ENCODE assay signal across 11 cellular contexts in genomic region chr16:8855051-8855786, GRCh38. TPM values are rescaled to one million over a fixed set of nuclear protein-coding genes. Genes with fewer than 3 reads are reported as not detected.
DNase-seq lines count a peak whose midpoint lies in the region; ATAC-seq and TF ChIP-seq lines count a peak whose summit lies in the region.
"Had no signal": no experiment of that assay in that cellular context is flagged by ENCODE, and none has a peak within 500 bp of the region (broad histone marks: within the 10 kb centered on the region; RNA-seq: fewer than 3 reads in every experiment).

No MANE protein-coding gene starts in this region.

- 96% methylated on average over 10 of the region's 11 CpGs for WGBS in SK-N-SH (ENCODE audit: low lambda C conversion rate)

- no peak overlapping the region for H3K4me2 ChIP-seq in SK-N-SH
- no peak overlapping the region for H3K4me2 ChIP-seq in osteoblast (ENCODE audit: insufficient read depth, low read length)

- no peak overlapping the region for H3K4me3 ChIP-seq in SK-N-SH (ENCODE audit: low read depth in 2 of 2, low read length in 1 of 2)
- H3K4me3 ChIP-seq in cardiac fibroblast (replicated peaks in 1 of 2; ENCODE audit: low read depth in 2 of 2, low read length in 2 of 2): no peak overlapping the region
- no peak overlapping the region for H3K4me3 ChIP-seq in osteoblast (ENCODE audit: insufficient read depth, low read length)
- no peak overlapping the region for H3K4me3 ChIP-seq in HAP-1

- TF ChIP-seq CTCF in SK-N-SH (IDR thresholded peaks at IDR 0.05) (peak; percentile 36; the same call in 1 of the 2 replicates), cardiac fibroblast (IDR thresholded peaks at IDR 0.05; ENCODE audit: low read depth, low read length) (peak; percentile 32), osteoblast (IDR thresholded peaks at IDR 0.05; ENCODE audit: extremely low read depth, low read depth, low read length) (peak; percentile 13)

- POLR2A ChIA-PET in SK-N-SH (lab: Yijun Ruan, JAX): no interaction called here

- no peak for ATAC-seq in SK-N-SH treated with all-trans-retinoic acid at 6 μM for 48 hours

- in situ Hi-C loops in HAP-1 (cut with MboI; ENCODE audit: low sequenced_read_pairs): no loop called here

- H3K9me3 ChIP-seq in SK-N-SH (no peaks in the 10 kb centered on the region), osteoblast (ENCODE audit: low read depth, low read length) (no peaks in the 10 kb centered on the region), HAP-1 (no peaks in the 10 kb centered on the region)

- no peak overlapping the region for H3K9ac ChIP-seq in SK-N-SH

- no peak overlapping the region for H2AFZ ChIP-seq in SK-N-SH (ENCODE audit: low read depth)
- no peak overlapping the region for H2AFZ ChIP-seq in osteoblast (ENCODE audit: low read length)

- H3K79me2 ChIP-seq in SK-N-SH (ENCODE audit: insufficient read depth) (peaks cover 34% of the 10 kb centered on the region), osteoblast (ENCODE audit: insufficient read depth, low read length) (peaks cover 20% of the 10 kb centered on the region)

- TF ChIP-seq EP300 in SK-N-SH (IDR thresholded peaks at IDR 0.05; ENCODE audit: borderline replicate concordance in 1 of 2, low read depth in 1 of 2, low read length in 1 of 2): no peak

- peaks cover 27% of the 10 kb centered on the region for H3F3A ChIP-seq in SK-N-SH (replicated peaks; ENCODE audit: insufficient read depth)

- peak; percentile 23 for DNase-seq in SK-N-SH
- DNase-seq in MV-4-11 (lab: John Stamatoyannopoulos, UW): peak; percentile 3
- no peak for DNase-seq in cardiac fibroblast (ENCODE audit: low read depth in 2 of 2)
- no peak for DNase-seq in osteoblast (ENCODE audit: insufficient read length, low spot score, missing footprints)
- no peak for DNase-seq in NCI-H69 (lab: John Stamatoyannopoulos, UW)
- no peak for DNase-seq in HAP-1 (ENCODE audit: low spot score in 2 of 2)
- no peak for DNase-seq in NOMO-1 treated with DMSO at 0.1 percent for 48 hours (lab: John Stamatoyannopoulos, UW; ENCODE audit: unreplicated experiment)
- DNase-seq: effector memory CD4-positive, alpha-beta T cell had no signal

- H3K4me1 ChIP-seq in SK-N-SH (ENCODE audit: control insufficient read depth in 1 of 2, insufficient read depth in 2 of 2, low read depth in 1 of 2, low read length in 1 of 2): peaks cover 1 to 2% of the 10 kb centered on the region in 2 experiments; a peak in 3 of 4 replicates
- H3K4me1 ChIP-seq in osteoblast (ENCODE audit: insufficient read depth, low read length): peaks cover 9% of the 10 kb centered on the region
- H3K4me1 ChIP-seq in HAP-1: no peaks in the 10 kb centered on the region

- H3K27ac ChIP-seq in SK-N-SH (ENCODE audit: low read depth in 2 of 2, low read length in 1 of 2): no peak overlapping the region
- H3K27ac ChIP-seq in osteoblast (ENCODE audit: low read depth, low read length): no peak overlapping the region

- H4K20me1 ChIP-seq in SK-N-SH (ENCODE audit: insufficient read depth) (peaks cover 21% of the 10 kb centered on the region; the same call in 1 of the 2 replicates), osteoblast (ENCODE audit: insufficient read depth, low read length) (peaks cover 24% of the 10 kb centered on the region)

- no peaks in the 10 kb centered on the region for H3K27me3 ChIP-seq in SK-N-SH (ENCODE audit: insufficient read depth)
- no peaks in the 10 kb centered on the region for H3K27me3 ChIP-seq in osteoblast (ENCODE audit: insufficient read depth, low read length)
- H3K27me3 ChIP-seq in HAP-1 (ENCODE audit: low read depth): no peaks in the 10 kb centered on the region

- H3K36me3 ChIP-seq in SK-N-SH (replicated peaks in 1 of 2; ENCODE audit: control insufficient read depth in 1 of 2, insufficient read depth in 2 of 2, low read length in 1 of 2): peaks cover 23 to 32% of the 10 kb centered on the region in 2 experiments
- H3K36me3 ChIP-seq in osteoblast (ENCODE audit: insufficient read depth, low read length): peaks cover 64% of the 10 kb centered on the region
- peaks cover 80% of the 10 kb centered on the region for H3K36me3 ChIP-seq in HAP-1 (replicated peaks)

- CTCF ChIA-PET in SK-N-SH (lab: Yijun Ruan, JAX): interaction anchor here (1.1 to 1.7 kb wide), 3 partner anchors 25 to 279 kb away, joined by 3 to 6 read pairs (median 4); no protein-coding TSS in a partner anchor

- no peak for TF ChIP-seq RAD21 in SK-N-SH (IDR thresholded peaks at IDR 0.05; ENCODE audit: low read length)

- H3K9me2 ChIP-seq in SK-N-SH: no peaks in the 10 kb centered on the region

TF ChIP-seq in SK-N-SH, 30 proteins besides CTCF, POLR2A, EP300 and RAD21 (continues in another document):
- TF ChIP-seq NRF1 (IDR thresholded peaks at IDR 0.05; ENCODE audit: low read depth, low read length): no peak
- no peak for TF ChIP-seq RXRA (IDR thresholded peaks at IDR 0.05; ENCODE audit: borderline replicate concordance, low read depth)
- TF ChIP-seq GABPA (IDR thresholded peaks at IDR 0.05; ENCODE audit: low read depth): no peak
- TF ChIP-seq, protein P1, sequence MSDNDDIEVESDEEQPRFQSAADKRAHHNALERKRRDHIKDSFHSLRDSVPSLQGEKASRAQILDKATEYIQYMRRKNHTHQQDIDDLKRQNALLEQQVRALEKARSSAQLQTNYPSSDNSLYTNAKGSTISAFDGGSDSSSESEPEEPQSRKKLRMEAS (IDR thresholded peaks at IDR 0.05; ENCODE audit: low read depth): no peak
- no peak for TF ChIP-seq YY1 (IDR thresholded peaks at IDR 0.05; ENCODE audit: low read depth)
- TF ChIP-seq, protein P2, sequence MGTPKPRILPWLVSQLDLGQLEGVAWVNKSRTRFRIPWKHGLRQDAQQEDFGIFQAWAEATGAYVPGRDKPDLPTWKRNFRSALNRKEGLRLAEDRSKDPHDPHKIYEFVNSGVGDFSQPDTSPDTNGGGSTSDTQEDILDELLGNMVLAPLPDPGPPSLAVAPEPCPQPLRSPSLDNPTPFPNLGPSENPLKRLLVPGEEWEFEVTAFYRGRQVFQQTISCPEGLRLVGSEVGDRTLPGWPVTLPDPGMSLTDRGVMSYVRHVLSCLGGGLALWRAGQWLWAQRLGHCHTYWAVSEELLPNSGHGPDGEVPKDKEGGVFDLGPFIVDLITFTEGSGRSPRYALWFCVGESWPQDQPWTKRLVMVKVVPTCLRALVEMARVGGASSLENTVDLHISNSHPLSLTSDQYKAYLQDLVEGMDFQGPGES (IDR thresholded peaks at IDR 0.05; ENCODE audit: low read depth, low read length): no peak
- no peak for TF ChIP-seq GATA2 (CRISPR knock-in tag; IDR thresholded peaks at IDR 0.05)
- no peak for TF ChIP-seq MEF2A (IDR thresholded peaks at IDR 0.05; ENCODE audit: borderline replicate concordance, low read depth)
- TF ChIP-seq JUND (IDR thresholded peaks at IDR 0.05): no peak

TF ChIP-seq in SK-N-SH treated with all-trans-retinoic acid at 6 μM for 48 hours, 23 proteins besides CTCF, POLR2A, EP300 and RAD21 (continues in another document):
- TF ChIP-seq CSDC2 (CRISPR knock-in tag; IDR thresholded peaks at IDR 0.05) (no peak), TCF4 (CRISPR knock-in tag; IDR thresholded peaks at IDR 0.05; ENCODE audit: borderline replicate concordance) (no peak), PPARA (CRISPR knock-in tag; IDR thresholded peaks at IDR 0.05; ENCODE audit: borderline replicate concordance) (no peak), ISL1 (CRISPR knock-in tag; IDR thresholded peaks at IDR 0.05) (no peak), BACH2 (CRISPR knock-in tag; IDR thresholded peaks at IDR 0.05; ENCODE audit: borderline replicate concordance) (no peak), SNAI2 (CRISPR knock-in tag; IDR thresholded peaks at IDR 0.05) (no peak), OSR1 (CRISPR knock-in tag; IDR thresholded peaks at IDR 0.05) (no peak), PATZ1 (CRISPR knock-in tag; IDR thresholded peaks at IDR 0.05; ENCODE audit: borderline replicate concordance) (no peak), ZC3H10 (CRISPR knock-in tag; IDR thresholded peaks at IDR 0.05) (no peak), TOX (CRISPR knock-in tag; IDR thresholded peaks at IDR 0.05; ENCODE audit: borderline replicate concordance) (no peak)

RNA-seq across cellular contexts. Expression of gene CARHSP1, which starts 13.6 kb away (rescaled TPM):
- 60.6 and 93.6 TPM in 2 replicates for polyA plus RNA-seq in SK-N-SH (2012; rRNA removed)
- 41.7 and 53.3 TPM in 2 replicates for polyA plus RNA-seq in SK-N-SH (2012; cell fraction: cytosol; rRNA removed)
- 56.6 and 82.5 TPM in 2 replicates for polyA plus RNA-seq in SK-N-SH (2012; cell fraction: nucleus; rRNA removed)
- total RNA-seq in osteoblast: 92.6 and 107 TPM in 2 replicates

RNA-seq across cellular contexts. Expression of gene LITAFD, which starts 26.9 kb away (rescaled TPM):
- polyA plus RNA-seq in SK-N-SH (2012; rRNA removed): not detected in 2 replicates
- polyA plus RNA-seq in SK-N-SH (2012; cell fraction: cytosol; rRNA removed): not detected in 2 replicates
- polyA plus RNA-seq in SK-N-SH (2012; cell fraction: nucleus; rRNA removed): not detected in 2 replicates
- not detected in 2 replicates for total RNA-seq in osteoblast
- total RNA-seq: M059J, pulmonary artery endothelial cell had no signal

RNA-seq across cellular contexts. Expression of gene PMM2, which starts 57.6 kb away (rescaled TPM):
- polyA plus RNA-seq in SK-N-SH (2012; rRNA removed): 24.3 and 27.6 TPM in 2 replicates
- polyA plus RNA-seq in SK-N-SH (2012; cell fraction: cytosol; rRNA removed): 23.4 and 28.8 TPM in 2 replicates
- 47.6 and 49.7 TPM in 2 replicates for polyA plus RNA-seq in SK-N-SH (2012; cell fraction: nucleus; rRNA removed)
- 39.5 and 42.7 TPM in 2 replicates for total RNA-seq in osteoblast

RNA-seq across cellular contexts. Expression of gene TMEM186, which starts 57.8 kb away (rescaled TPM):
- 13.2 and 18.2 TPM in 2 replicates for polyA plus RNA-seq in SK-N-SH (2012; rRNA removed)
- 16.1 and 16.8 TPM in 2 replicates for polyA plus RNA-seq in SK-N-SH (2012; cell fraction: cytosol; rRNA removed)
- polyA plus RNA-seq in SK-N-SH (2012; cell fraction: nucleus; rRNA removed): 15.9 and 16.9 TPM in 2 replicates
- total RNA-seq in osteoblast: 3.5 and 4.0 TPM in 2 replicates

Comparison
In these comparisons a context has a peak if more than half of its experiments do, and no peak if none do; other contexts are left out.
1. DNase-seq: peak in SK-N-SH (single experiment) and MV-4-11 (single experiment); none in cardiac fibroblast (0 of 2), osteoblast (single experiment), NCI-H69 (single experiment), HAP-1 (0 of 2) and NOMO-1 treated with DMSO at 0.1 percent for 48 hours (single experiment).
2. Peak in every context shown above with its lines, with median percentiles within 50 percentile points of each other: CTCF ChIP-seq.